11 cellular contexts compared by ENCODE assay signal in the genomic region with DNA sequence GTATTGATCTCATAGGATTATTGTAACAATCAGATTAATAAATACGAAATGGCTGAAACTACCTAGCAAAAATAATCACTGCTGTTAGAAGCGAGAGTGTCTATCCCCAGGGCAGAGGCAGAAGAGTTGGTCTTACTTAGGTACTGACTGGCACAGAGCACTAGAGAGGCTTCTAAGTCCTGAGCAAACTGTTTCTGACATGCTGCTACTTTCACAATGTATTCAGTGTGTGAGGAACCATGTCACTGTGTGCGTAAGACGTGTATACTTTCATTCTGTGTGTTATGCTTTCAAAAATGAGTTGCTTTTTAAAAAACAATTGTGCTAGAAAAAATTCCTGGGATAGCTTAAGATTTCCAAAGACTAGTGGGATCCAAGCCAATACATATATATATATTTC. TPM values are rescaled to one million over a fixed set of nuclear protein-coding genes. Genes with fewer than 3 reads are reported as not detected.
"Had no signal": no experiment of that assay in that cellular context is flagged by ENCODE, and none has a peak within 500 bp of the region (broad histone marks: within the 10 kb centered on the region; RNA-seq: fewer than 3 reads in every experiment).

No MANE protein-coding gene starts in this region.

- ATAC-seq: HCT116, K562 had no signal

- H3K4me3 Mint-ChIP-seq: HFFc6 had no signal

- H3K27ac Mint-ChIP-seq: HFFc6 had no signal

- DNase-seq: GM23248, GOT3, H7, HFFc6, IMR-90, Kasumi-1, KG1 had no signal

RNA-seq across cellular contexts. Expression of gene IFNA6, which starts 10.0 kb away (rescaled TPM):
- total RNA-seq: GM23248, H4, H7, HFFc6, HT-29, IMR-90, K562 had no signal

RNA-seq across cellular contexts. Expression of gene IFNA13, which starts 27.1 kb away (rescaled TPM):
- total RNA-seq: GM23248, H4, H7, HFFc6, HT-29, IMR-90, K562 had no signal

RNA-seq across cellular contexts. Expression of gene IFNA5, which starts 35.6 kb away (rescaled TPM):
- total RNA-seq: GM23248, H4, H7, HFFc6, HT-29, IMR-90, K562 had no signal

RNA-seq across cellular contexts. Expression of gene IFNA2, which starts 44.5 kb away (rescaled TPM):
- total RNA-seq: GM23248, H4, H7, HFFc6, HT-29, IMR-90, K562 had no signal
